Comparison of ENCODE assay signal across 13 cellular contexts in genomic region chr6:116017546-116018276, GRCh38. TPM values are rescaled to one million over a fixed set of nuclear protein-coding genes. Genes with fewer than 3 reads are reported as not detected.
DNase-seq lines count a peak whose midpoint lies in the region; ATAC-seq and TF ChIP-seq lines count a peak whose summit lies in the region.
"Had no signal": no experiment of that assay in that cellular context is flagged by ENCODE, and none has a peak within 500 bp of the region (broad histone marks: within the 10 kb centered on the region; RNA-seq: fewer than 3 reads in every experiment).

No MANE protein-coding gene starts in this region.

- no TSS peak for BruUV-seq in Panc1 (replicated peaks; lab: Mats Ljungman, UMichigan)

- in situ Hi-C loops in Panc1 (cut with HindIII; ENCODE audit: low pct_unique_long_range_greater_than_20kb, low sequenced_read_pairs) = no loop called here

- H3K27me3 ChIP-seq in right cardiac atrium (ENCODE audit: control insufficient read depth, insufficient read depth) (no peaks in the 10 kb centered on the region), Panc1 (ENCODE audit: control insufficient read depth, insufficient read depth, low read length) (no peaks in the 10 kb centered on the region), layer of hippocampus (ENCODE audit: control insufficient read depth, insufficient read depth, low read length) (no peaks in the 10 kb centered on the region)
- H3K27me3 ChIP-seq: upper lobe of left lung had no signal

- POLR2A ChIA-PET in Panc1 (lab: Charles Lee) = interaction anchor here (0.8 kb wide), 1 partner anchor 13 kb away, joined by 3 read pairs; no protein-coding TSS in a partner anchor

- TF ChIP-seq CTCF in Panc1 (IDR thresholded peaks at IDR 0.05) = no peak

- intact Hi-C loops in right cardiac atrium (cut with DNase I) = no loop called here
- intact Hi-C loops in cardiac septum (cut with DNase I) = no loop called here
- intact Hi-C loops in Panc1 (cut with micrococcal nuclease; ENCODE audit: unreplicated experiment) = no loop called here

- H3K9me3 ChIP-seq in right cardiac atrium (ENCODE audit: control insufficient read depth, low read length) = no peaks in the 10 kb centered on the region
- no peaks in the 10 kb centered on the region for H3K9me3 ChIP-seq in Panc1 (ENCODE audit: control insufficient read depth, insufficient read depth, low read depth, low read length)
- H3K9me3 ChIP-seq: upper lobe of left lung had no signal

- DNase-seq in right cardiac atrium (no peak), cardiac septum (ENCODE audit: low spot score) (no peak), Panc1 (ENCODE audit: low read depth, low spot score) (no peak), NCI-H345 (lab: John Stamatoyannopoulos, UW) (no peak), activated gamma-delta T cell (lab: John Stamatoyannopoulos, UW) (no peak), cortex of kidney (lab: John Stamatoyannopoulos, UW) (no peak)
- DNase-seq: activated T-cell treated with anti-CD3 and anti-CD28 coated beads, Interleukin-2, amount 50 U/mL, for 1 hour; GOT3; Karpas-422; SIG-M5; upper lobe of left lung had no signal

- no peak overlapping the region for H3K4me3 ChIP-seq in right cardiac atrium (ENCODE audit: low read length)
- peak overlapping the region in 1 of 2 experiments; percentile 1; a peak in 1 of 4 replicates for H3K4me3 ChIP-seq in Panc1 (ENCODE audit: low read depth in 2 of 2, low read length in 2 of 2)
- H3K4me3 ChIP-seq: upper lobe of left lung had no signal

- peak overlapping the region; percentile 52 for H3K27ac ChIP-seq in right cardiac atrium (ENCODE audit: low read length)
- H3K27ac ChIP-seq in Panc1 (ENCODE audit: low read length) = no peak overlapping the region
- H3K27ac ChIP-seq in layer of hippocampus (ENCODE audit: low read depth, low read length) = peak overlapping the region; percentile 88

- H3K4me1 ChIP-seq in right cardiac atrium (ENCODE audit: control insufficient read depth, insufficient read depth, low read length) (peaks cover 7% of the 10 kb centered on the region), Panc1 (ENCODE audit: control insufficient read depth, insufficient read depth, low read length) (no peaks in the 10 kb centered on the region)

- ATAC-seq in right cardiac atrium = peak in 1 of 2 donors; percentile 29
- ATAC-seq in Panc1 = peak; percentile 58; the same call in 1 of the 2 replicates
- no peak for ATAC-seq in HG03097 (IDR thresholded peaks at IDR 0.05; ENCODE audit: low FRiP score, unreplicated experiment)

- CTCF ChIA-PET in Panc1 (lab: Charles Lee) = interaction anchor here (1.0 to 1.2 kb wide), 2 partner anchors 43 to 79 kb away, joined by 3 read pairs; partner anchors contain the start of gene FRK

- H3K36me3 ChIP-seq in Panc1 (ENCODE audit: control insufficient read depth, insufficient read depth, low read length) = no peaks in the 10 kb centered on the region
- H3K36me3 ChIP-seq: upper lobe of left lung had no signal

- WGBS in right cardiac atrium = 38% methylated on average over 2 of the region's 2 CpGs

RNA-seq across cellular contexts. Expression of gene FRK, which starts 43.0 kb away (rescaled TPM):
- 1 to 10 TPM; 2.6 to 5.8 (median 4.4) TPM for total RNA-seq in right cardiac atrium
- polyA plus RNA-seq in right cardiac atrium = 1.00 TPM
- total RNA-seq in cardiac septum = 2.6 TPM
- total RNA-seq in Panc1 (2021; ENCODE audit: unreplicated experiment) = 2.5 TPM
- 0.16 TPM for polyA plus RNA-seq in Panc1 (2012; ENCODE audit: insufficient read length)
